ENCODE assay signal across 8 cellular contexts in the genomic region with DNA sequence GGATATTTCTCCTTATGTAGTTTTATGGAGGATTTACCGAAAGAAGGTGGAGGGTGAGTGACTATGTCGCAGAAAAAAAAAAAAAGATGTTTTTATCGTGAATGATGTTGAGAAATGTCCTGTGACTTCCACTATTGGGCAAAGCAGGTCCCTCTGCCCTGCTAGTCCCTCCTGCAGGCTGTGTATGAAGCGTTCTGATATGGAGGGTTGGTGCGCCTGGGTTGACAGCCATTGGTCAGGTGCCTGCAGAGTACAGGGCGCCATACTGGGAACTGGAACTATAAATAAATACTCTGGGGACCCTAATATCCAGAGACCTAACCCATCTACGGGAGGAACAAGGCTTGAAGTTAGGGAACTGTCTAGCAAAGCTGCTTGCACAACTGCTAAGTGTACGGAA. TPM values are rescaled to one million over a fixed set of nuclear protein-coding genes. Genes with fewer than 3 reads are reported as not detected.
DNase-seq lines count a peak whose midpoint lies in the region; ATAC-seq lines count a peak whose summit lies in the region.

No MANE protein-coding gene starts in this region.

- peaks cover 2% of the 10 kb centered on the region for H3K27me3 Mint-ChIP-seq in activated naive CD8-positive, alpha-beta T cell treated with anti-CD3 and anti-CD28 coated beads, Interleukin-2, amount 10 ng/mL, durations not matched to agents 7 days and 5 days

- H3K36me3 ChIP-seq in mesodermal cell (ENCODE audit: control insufficient read depth, insufficient read depth, low read length) (no peaks in the 10 kb centered on the region), SJCRH30 (no peaks in the 10 kb centered on the region)

- H3K4me3 Mint-ChIP-seq in activated naive CD8-positive, alpha-beta T cell treated with anti-CD3 and anti-CD28 coated beads, Interleukin-2, amount 10 ng/mL, durations not matched to agents 7 days and 5 days = peak overlapping the region; percentile 89

- H3K27me3 ChIP-seq in SJCRH30 = no peaks in the 10 kb centered on the region

- 85 to 88% methylated on average over 5 to 8 of the region's 8 CpGs for WGBS in mesodermal cell (ENCODE audit: insufficient coverage in 2 of 2), 2 experiments

- peak overlapping the region; percentile 87 for H3K27ac Mint-ChIP-seq in activated naive CD8-positive, alpha-beta T cell treated with anti-CD3 and anti-CD28 coated beads, Interleukin-2, amount 10 ng/mL, durations not matched to agents 7 days and 5 days

- peaks cover 14% of the 10 kb centered on the region for H3K36me3 Mint-ChIP-seq in activated naive CD8-positive, alpha-beta T cell treated with anti-CD3 and anti-CD28 coated beads, Interleukin-2, amount 10 ng/mL, durations not matched to agents 7 days and 5 days

- DNase-seq in stimulated activated CD4-positive, alpha-beta T cell treated with anti-CD3 and anti-CD28 coated beads, Interleukin-4, amount 100 ng/mL, for 1 hour = peak; percentile 27
- DNase-seq in stimulated activated CD4-positive, alpha-beta T cell treated with anti-CD3 and anti-CD28 coated beads, Interleukin-12 subunit alpha, Interleukin-12 subunit beta, amount 100 ng/mL, for 4 hours = no peak
- DNase-seq in activated naive CD8-positive, alpha-beta T cell treated with anti-CD3 and anti-CD28 coated beads, Interleukin-2, amount 10 ng/mL, durations not matched to agents 7 days and 5 days = peak; percentile 34
- DNase-seq in SJCRH30 (no peak), GDM1 (lab: John Stamatoyannopoulos, UW) (no peak), Ammon's horn (ENCODE audit: low spot score) (no peak)

- ATAC-seq in activated naive CD8-positive, alpha-beta T cell treated with anti-CD3 and anti-CD28 coated beads, Interleukin-2, amount 10 ng/mL, durations not matched to agents 7 days and 5 days (ENCODE audit: low read depth) = no peak
- no peak for ATAC-seq in HG03135 (IDR thresholded peaks at IDR 0.05; ENCODE audit: unreplicated experiment)

- H3K4me1 Mint-ChIP-seq in activated naive CD8-positive, alpha-beta T cell treated with anti-CD3 and anti-CD28 coated beads, Interleukin-2, amount 10 ng/mL, durations not matched to agents 7 days and 5 days = peaks cover 49% of the 10 kb centered on the region

- H3K4me3 ChIP-seq in mesodermal cell (ENCODE audit: extremely low read depth, insufficient read depth, low read length, poor library complexity, severe bottlenecking) (peak overlapping the region; percentile 76), SJCRH30 (no peak overlapping the region)

- H3K4me1 ChIP-seq in mesodermal cell (ENCODE audit: control insufficient read depth, insufficient read depth, low read length, poor library complexity, severe bottlenecking) (no peaks in the 10 kb centered on the region), SJCRH30 (peaks cover 15% of the 10 kb centered on the region)

- H3K27ac ChIP-seq in mesodermal cell (ENCODE audit: low read depth, low read length, severe bottlenecking) (no peak overlapping the region), SJCRH30 (no peak overlapping the region)

- POLR2A ChIA-PET in activated naive CD8-positive, alpha-beta T cell treated with anti-CD3 and anti-CD28 coated beads, Interleukin-2, amount 10 ng/mL, durations not matched to agents 7 days and 5 days (lab: Charles Lee) = interaction anchor here (0.7 to 3.5 kb wide), 16 partner anchors 9 to 133 kb away, joined by 3 to 18 read pairs (median 5); partner anchors contain the start of gene ADA2

- no peaks in the 10 kb centered on the region for H3K9me3 Mint-ChIP-seq in activated naive CD8-positive, alpha-beta T cell treated with anti-CD3 and anti-CD28 coated beads, Interleukin-2, amount 10 ng/mL, durations not matched to agents 7 days and 5 days

- no peaks in the 10 kb centered on the region for H3K9me3 ChIP-seq in mesodermal cell (ENCODE audit: control insufficient read depth, low read length)
- no peaks in the 10 kb centered on the region for H3K9me3 ChIP-seq in SJCRH30 (replicated peaks)

RNA-seq across cellular contexts. Expression of gene IL17RA, which starts 1.5 kb away (rescaled TPM):
- total RNA-seq in activated naive CD8-positive, alpha-beta T cell treated with anti-CD3 and anti-CD28 coated beads, Interleukin-2, amount 10 ng/mL, durations not matched to agents 7 days and 5 days = 10 to 100 TPM; 46.7 to 48.0 TPM
- 8.9 TPM for polyA plus RNA-seq in mesodermal cell (2013, experiment 1 of 2)
- polyA plus RNA-seq in mesodermal cell (2013, experiment 2 of 2) = 6.2 TPM
- total RNA-seq in SJCRH30 (2014; rRNA removed; shearing (Covaris generic)) = 3.2 and 3.3 TPM in 2 replicates

RNA-seq across cellular contexts. Expression of gene TMEM121B, which starts 34.9 kb away (rescaled TPM):
- total RNA-seq in activated naive CD8-positive, alpha-beta T cell treated with anti-CD3 and anti-CD28 coated beads, Interleukin-2, amount 10 ng/mL, durations not matched to agents 7 days and 5 days = under 1 TPM; 0.08 to 0.09 TPM
- polyA plus RNA-seq in mesodermal cell (2013, experiment 1 of 2) = 4.0 TPM
- polyA plus RNA-seq in mesodermal cell (2013, experiment 2 of 2) = 3.1 TPM
- total RNA-seq in SJCRH30 (2014; rRNA removed; shearing (Covaris generic)) = 1.8 and 1.9 TPM in 2 replicates

Comparison
In these comparisons a context has a peak if more than half of its experiments do, and no peak if none do; other contexts are left out.
1. DNase-seq: peak in stimulated activated CD4-positive, alpha-beta T cell treated with anti-CD3 and anti-CD28 coated beads, Interleukin-4, amount 100 ng/mL, for 1 hour (single experiment) and activated naive CD8-positive, alpha-beta T cell treated with anti-CD3 and anti-CD28 coated beads, Interleukin-2, amount 10 ng/mL, durations not matched to agents 7 days and 5 days (single experiment); none in stimulated activated CD4-positive, alpha-beta T cell treated with anti-CD3 and anti-CD28 coated beads, Interleukin-12 subunit alpha, Interleukin-12 subunit beta, amount 100 ng/mL, for 4 hours (single experiment), SJCRH30 (0 of 2), GDM1 (single experiment) and Ammon's horn (single experiment).
2. RNA of gene IL17RA, which starts 1.5 kb away (total RNA-seq): 46.7 to 48.0 TPM in activated naive CD8-positive, alpha-beta T cell treated with anti-CD3 and anti-CD28 coated beads, Interleukin-2, amount 10 ng/mL, durations not matched to agents 7 days and 5 days; 3.2 to 3.3 TPM in SJCRH30; every median in the first group is over 10 times any median in the second.